In the genomic region with DNA sequence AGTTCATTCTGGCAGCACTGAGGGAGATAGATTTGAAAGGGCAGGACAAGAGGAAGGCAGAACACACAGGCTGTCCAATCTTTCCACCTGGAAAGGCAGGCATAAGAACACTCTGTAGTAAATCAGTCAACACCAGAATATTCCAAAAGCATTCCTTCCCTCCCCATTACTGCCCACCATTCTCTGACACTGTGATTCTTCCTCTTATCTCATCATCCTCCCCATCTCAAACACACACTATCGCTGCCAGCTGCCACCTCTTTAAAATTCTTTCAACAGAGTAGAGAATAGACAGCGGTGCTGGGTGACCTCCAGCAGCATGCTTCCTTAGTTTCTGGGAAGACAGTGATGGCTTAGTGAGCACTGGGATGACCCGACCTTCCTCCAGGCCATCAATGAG, we compare ENCODE assay signal across 18 cellular contexts. TPM values are rescaled to one million over a fixed set of nuclear protein-coding genes. Genes with fewer than 3 reads are reported as not detected.
DNase-seq lines count a peak whose midpoint lies in the region; ATAC-seq and TF ChIP-seq lines count a peak whose summit lies in the region.
"Had no signal": no experiment of that assay in that cellular context is flagged by ENCODE, and none has a peak within 500 bp of the region (broad histone marks: within the 10 kb centered on the region; RNA-seq: fewer than 3 reads in every experiment).

No MANE protein-coding gene starts in this region.

- no peak for TF ChIP-seq CTCF in thyroid gland (IDR thresholded peaks at IDR 0.05)

- H3K36me3 ChIP-seq in thyroid gland = no peaks in the 10 kb centered on the region
- H3K36me3 ChIP-seq: esophagus squamous epithelium, gastrocnemius medialis had no signal

- DNase-seq in NCI-H69 (lab: John Stamatoyannopoulos, UW) (peak; percentile 21), dermis microvascular lymphatic vessel endothelial cell (ENCODE audit: low read depth in 2 of 2) (peak; percentile 27 to 36), left colon (no peak), thyroid gland (peak; percentile 4 to 7), NCI-H1092 treated with DMSO at 0.1 percent for 48 hours (lab: John Stamatoyannopoulos, UW) (no peak), 8988T (no peak)
- DNase-seq in NK-92 treated with Interleukin-12 subunit alpha and Interleukin-12 subunit beta, amount 100 ng/mL, for 24 hours (lab: John Stamatoyannopoulos, UW) = no peak
- DNase-seq: CD4-positive, alpha-beta memory T cell; esophagus squamous epithelium; gastrocnemius medialis; mesendoderm; natural killer cell; NCI-H526; stimulated activated CD4-positive, alpha-beta T cell treated with anti-CD3 and anti-CD28 coated beads, Interleukin-2, amount 100 ng/mL, for 24 hours; T1000 had no signal

- no peaks in the 10 kb centered on the region for H3K9me3 ChIP-seq in thyroid gland
- H3K9me3 ChIP-seq: esophagus squamous epithelium, gastrocnemius medialis had no signal

- TF ChIP-seq POLR2A in thyroid gland (IDR thresholded peaks at IDR 0.05) = no peak

- peak; percentile 34 for ATAC-seq in left colon
- ATAC-seq: gastrocnemius medialis; natural killer cell; stimulated activated effector memory CD8-positive, alpha-beta T cell treated with anti-CD3 and anti-CD28 coated beads, Interleukin-12 subunit alpha, Interleukin-12 subunit beta, amount 100 ng/mL, for 72 hours; WTC11 had no signal

- H3K27ac ChIP-seq in thyroid gland = no peak overlapping the region
- H3K27ac ChIP-seq: gastrocnemius medialis had no signal

- 40 to 59% methylated on average over 3 of the region's 3 CpGs for WGBS in thyroid gland, 2 donors

- no peaks in the 10 kb centered on the region for H3K4me1 ChIP-seq in thyroid gland
- H3K4me1 ChIP-seq: gastrocnemius medialis had no signal

- no peak overlapping the region for H3K4me3 ChIP-seq in thyroid gland (replicated peaks in 1 of 3)
- H3K4me3 ChIP-seq: esophagus squamous epithelium, gastrocnemius medialis had no signal

- intact Hi-C loops in left colon (cut with DNase I, micrococcal nuclease) (no loop called here), thyroid gland (cut with DNase I) (no loop called here)

- no peaks in the 10 kb centered on the region for H3K27me3 ChIP-seq in thyroid gland
- H3K27me3 ChIP-seq: esophagus squamous epithelium, gastrocnemius medialis had no signal

RNA-seq across cellular contexts. Expression of gene MYOZ2, which starts 53.7 kb away (rescaled TPM):
- total RNA-seq in dermis microvascular lymphatic vessel endothelial cell (under 0.01 TPM in 1 of 2 replicates, not detected in the other), left colon (not detected), thyroid gland (not detected)
- total RNA-seq: activated T-helper 2 cell treated with anti-CD3 and anti-CD28 coated beads, Interferon-gamma antibody, Interleukin-2, Interleukin-4, amounts not matched to agents 10 μg/mL and 5 μg/mL and 100 μg/mL, durations not matched to agents 14 hours and 24 hours and 36 hours; CD4-positive, alpha-beta memory T cell; esophagus squamous epithelium; natural killer cell; WTC11 had no signal

Comparison
In these comparisons a context has a peak if more than half of its experiments do, and no peak if none do; other contexts are left out.
1. DNase-seq: peak in NCI-H69 (single experiment), dermis microvascular lymphatic vessel endothelial cell (2 of 2) and thyroid gland (2 of 2); none in left colon (0 of 2), NK-92 treated with Interleukin-12 subunit alpha and Interleukin-12 subunit beta, amount 100 ng/mL, for 24 hours (single experiment), NCI-H1092 treated with DMSO at 0.1 percent for 48 hours (single experiment) and 8988T (single experiment).